14 cellular contexts compared by ENCODE assay signal in the genomic region with DNA sequence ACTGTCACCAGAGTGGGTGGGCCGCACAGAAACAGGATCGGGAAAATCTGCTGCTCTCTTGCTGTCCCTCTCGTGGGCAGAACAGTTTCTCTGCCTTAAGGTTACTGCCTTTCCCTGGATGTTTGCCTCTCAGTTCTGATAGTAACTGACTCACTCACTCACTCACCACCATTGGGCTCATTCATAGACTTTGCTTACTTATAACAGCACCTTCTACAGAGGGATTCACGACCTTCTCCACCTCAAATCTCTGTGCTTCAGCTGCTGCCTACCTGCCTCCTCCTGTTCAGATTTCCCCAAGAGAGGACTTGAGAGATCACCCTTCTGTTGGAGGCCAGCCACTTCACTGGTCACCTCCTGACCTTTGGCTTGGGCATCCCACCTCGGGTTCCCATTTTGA.
"Had no signal": no experiment of that assay in that cellular context is flagged by ENCODE, and none has a peak within 500 bp of the region (broad histone marks: within the 10 kb centered on the region; RNA-seq: fewer than 3 reads in every experiment).

No MANE protein-coding gene starts in this region.

- H3K9me3 Mint-ChIP-seq: memory B cell; naive B cell; stimulated activated naive B cell treated with anti-CD40 and anti-IgM and Interleukin-4, amounts not matched to agents 10 μg/mL and 1 μg/mL and 100 μg/mL, for 72 hours had no signal

- ATAC-seq: activated CD8-positive, alpha-beta T cell treated with anti-CD3 and anti-CD28 coated beads, Interleukin-2, amount 10 ng/mL, durations not matched to agents 7 days and 5 days; mucosa of descending colon; sciatic nerve; stimulated activated naive B cell treated with anti-CD40 and anti-IgM and Interleukin-4, amounts not matched to agents 10 μg/mL and 1 μg/mL and 100 μg/mL, for 72 hours had no signal

- H3K36me3 Mint-ChIP-seq: memory B cell; naive B cell; stimulated activated naive B cell treated with anti-CD40 and anti-IgM and Interleukin-4, amounts not matched to agents 10 μg/mL and 1 μg/mL and 100 μg/mL, for 72 hours had no signal

- H3K27me3 Mint-ChIP-seq: memory B cell, naive B cell had no signal

- H3K4me1 ChIP-seq: tibial artery had no signal

- FAIRE-seq: bronchial epithelial cell had no signal

- H3K4me3 Mint-ChIP-seq: activated CD8-positive, alpha-beta T cell treated with anti-CD3 and anti-CD28 coated beads, Interleukin-2, amount 10 ng/mL, durations not matched to agents 7 days and 5 days; memory B cell; naive B cell; stimulated activated naive B cell treated with anti-CD40 and anti-IgM and Interleukin-4, amounts not matched to agents 10 μg/mL and 1 μg/mL and 100 μg/mL, for 72 hours had no signal

- H3K4me1 Mint-ChIP-seq: memory B cell; naive B cell; stimulated activated naive B cell treated with anti-CD40 and anti-IgM and Interleukin-4, amounts not matched to agents 10 μg/mL and 1 μg/mL and 100 μg/mL, for 72 hours had no signal

- H3K27ac ChIP-seq: ovary, tibial artery had no signal

- H3K27ac Mint-ChIP-seq: activated CD8-positive, alpha-beta T cell treated with anti-CD3 and anti-CD28 coated beads, Interleukin-2, amount 10 ng/mL, durations not matched to agents 7 days and 5 days; memory B cell; naive B cell; stimulated activated naive B cell treated with anti-CD40 and anti-IgM and Interleukin-4, amounts not matched to agents 10 μg/mL and 1 μg/mL and 100 μg/mL, for 72 hours had no signal

- DNase-seq: activated CD8-positive, alpha-beta memory T cell treated with anti-CD3 and anti-CD28 coated beads, Interleukin-2, amount 50 U/mL, for 48 hours; activated CD8-positive, alpha-beta T cell treated with anti-CD3 and anti-CD28 coated beads, Interleukin-2, amount 10 ng/mL, durations not matched to agents 7 days and 5 days; activated naive CD4-positive, alpha-beta T cell treated with Interleukin-2 at 50 U/mL for 16 hours; effector CD4-positive, alpha-beta T cell; mucosa of descending colon; naive B cell; ovary; stimulated activated CD4-positive, alpha-beta T cell treated with anti-CD3 and anti-CD28 coated beads, Interleukin-4, amount 100 ng/mL, for 24 hours; stimulated activated naive B cell treated with anti-CD40 and anti-IgM and Interleukin-4, amounts not matched to agents 10 μg/mL and 1 μg/mL and 100 μg/mL, for 72 hours; T1000; tibial artery had no signal

- H3K4me3 ChIP-seq: mucosa of descending colon, ovary, tibial artery had no signal

- H3K36me3 ChIP-seq: ovary, tibial artery had no signal

- H3K9me3 ChIP-seq: mucosa of descending colon, ovary, tibial artery had no signal

- H3K27me3 ChIP-seq: ovary, tibial artery had no signal
